ENCODE assay signal across 21 cellular contexts in the genomic region with DNA sequence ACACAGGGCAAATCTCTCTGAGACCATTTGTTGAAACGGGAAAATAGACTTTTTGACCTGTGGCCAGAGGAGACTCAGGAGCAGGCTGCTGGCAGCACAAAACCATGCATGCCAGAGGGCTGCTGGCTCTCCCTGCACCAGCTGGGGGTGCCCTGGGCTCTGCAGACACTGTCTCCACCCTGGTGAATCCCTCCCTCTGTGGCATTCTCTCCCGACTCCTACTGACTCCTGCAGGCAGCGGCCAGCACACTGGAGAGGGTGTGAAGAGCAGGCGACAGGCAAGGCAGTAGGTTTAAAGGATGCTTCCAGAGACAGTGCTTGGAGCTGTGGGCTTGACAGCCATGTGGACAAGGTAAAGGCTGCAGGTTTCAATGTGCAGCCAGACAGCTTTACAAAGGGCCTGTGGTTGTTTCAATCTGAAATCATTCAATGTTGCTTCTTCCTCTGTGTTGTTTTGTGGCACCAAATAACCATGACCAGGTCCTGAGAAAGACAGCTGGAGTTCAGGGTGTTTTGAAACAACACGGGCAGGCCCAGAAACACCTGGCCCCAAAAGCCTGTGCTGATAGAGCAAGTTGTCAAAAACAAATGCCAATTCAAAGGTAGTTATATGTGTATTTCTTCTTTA.
DNase-seq lines count a peak whose midpoint lies in the region; ATAC-seq and TF ChIP-seq lines count a peak whose summit lies in the region.
"Had no signal": no experiment of that assay in that cellular context is flagged by ENCODE, and none has a peak within 500 bp of the region (broad histone marks: within the 10 kb centered on the region; RNA-seq: fewer than 3 reads in every experiment).

No MANE protein-coding gene starts in this region.

- 28% methylated on average over 5 of the region's 5 CpGs for WGBS in right cardiac atrium

- intact Hi-C loops in right cardiac atrium (cut with DNase I), result loop anchor here in 1 of 4 donors (10.0 kb wide), 2 partner anchors 101 to 161 kb away; no protein-coding TSS in a partner anchor
- intact Hi-C loops in upper lobe of right lung (cut with DNase I), result no loop called here

- H3K9me3 ChIP-seq in RWPE2 (ENCODE audit: severe bottlenecking), result peaks cover 6% of the 10 kb centered on the region
- no peaks in the 10 kb centered on the region for H3K9me3 ChIP-seq in right cardiac atrium (ENCODE audit: control insufficient read depth, low read length)
- H3K9me3 ChIP-seq in upper lobe of right lung, result no peaks in the 10 kb centered on the region
- H3K9me3 ChIP-seq: thyroid gland had no signal

- peak; percentile 54 for DNase-seq in NCI-H2171 treated with DMSO at 0.1 percent for 48 hours (lab: John Stamatoyannopoulos, UW)
- DNase-seq in NCI-H2171 (lab: John Stamatoyannopoulos, UW), result no peak
- no peak for DNase-seq in RWPE2 (ENCODE audit: low spot score)
- peak; percentile 40 to 82 (median 78) for DNase-seq in right cardiac atrium
- no peak for DNase-seq in upper lobe of right lung
- DNase-seq in stimulated activated naive CD4-positive, alpha-beta T cell (lab: John Stamatoyannopoulos, UW), result no peak
- DNase-seq: 8988T; activated CD8-positive, alpha-beta T cell treated with anti-CD3 and anti-CD28 coated beads, Interleukin-2, amount 10 ng/mL, durations not matched to agents 7 days and 5 days; activated naive CD8-positive, alpha-beta T cell treated with anti-CD3 and anti-CD28 coated beads for 36 hours; activated T-cell treated with anti-CD3 and anti-CD28 coated beads, Interleukin-2, amount 50 U/mL, for 72 hours; brain microvascular endothelial cell; DMS79; erythroblast; left colon; stimulated activated CD4-positive, alpha-beta T cell treated with anti-CD3 and anti-CD28 coated beads, Interleukin-4, amount 100 ng/mL, for 24 hours; T-helper 1 cell; thyroid gland had no signal

- ATAC-seq in RWPE2 (ENCODE audit: low read depth), result peak; percentile 49
- ATAC-seq in right cardiac atrium, result peak; percentile 93 to 94
- peak; percentile 31 for ATAC-seq in upper lobe of right lung
- ATAC-seq in HG03520 (IDR thresholded peaks at IDR 0.05; ENCODE audit: unreplicated experiment), result no peak
- no peak for ATAC-seq in GM21717 (IDR thresholded peaks at IDR 0.05; ENCODE audit: unreplicated experiment)
- ATAC-seq: activated CD8-positive, alpha-beta T cell treated with anti-CD3 and anti-CD28 coated beads, Interleukin-2, amount 10 ng/mL, durations not matched to agents 7 days and 5 days; activated T-cell treated with anti-CD3 and anti-CD28 coated beads, Interleukin-2, amount 50 U/mL, for 72 hours; left colon had no signal

- TF ChIP-seq CTCF in RWPE2 (IDR thresholded peaks at IDR 0.05; ENCODE audit: poor library complexity, severe bottlenecking) (no peak), upper lobe of right lung (IDR thresholded peaks at IDR 0.05) (no peak)

- H3K4me3 ChIP-seq in RWPE2 (ENCODE audit: severe bottlenecking) (no peak overlapping the region), right cardiac atrium (ENCODE audit: low read length) (no peak overlapping the region), upper lobe of right lung (no peak overlapping the region)
- H3K4me3 ChIP-seq: BLaER1, thyroid gland had no signal

- H3K27me3 ChIP-seq in RWPE2 (ENCODE audit: insufficient read depth, poor library complexity, severe bottlenecking), result no peaks in the 10 kb centered on the region
- H3K27me3 ChIP-seq in right cardiac atrium (ENCODE audit: control insufficient read depth, insufficient read depth), result no peaks in the 10 kb centered on the region
- no peaks in the 10 kb centered on the region for H3K27me3 ChIP-seq in upper lobe of right lung
- H3K27me3 ChIP-seq: BLaER1, brain microvascular endothelial cell, thyroid gland had no signal

- H3K36me3 ChIP-seq in RWPE2 (ENCODE audit: low read depth), result no peaks in the 10 kb centered on the region
- H3K36me3 ChIP-seq in upper lobe of right lung, result no peaks in the 10 kb centered on the region
- H3K36me3 ChIP-seq: BLaER1, brain microvascular endothelial cell, thyroid gland had no signal

- H3K4me1 ChIP-seq in RWPE2 (ENCODE audit: insufficient read depth, poor library complexity, severe bottlenecking) (no peaks in the 10 kb centered on the region), right cardiac atrium (ENCODE audit: control insufficient read depth, insufficient read depth, low read length) (no peaks in the 10 kb centered on the region), upper lobe of right lung (no peaks in the 10 kb centered on the region)
- H3K4me1 ChIP-seq: BLaER1, thyroid gland had no signal

- no peak overlapping the region for H3K27ac ChIP-seq in RWPE2 (ENCODE audit: poor library complexity, severe bottlenecking)
- H3K27ac ChIP-seq in right cardiac atrium (ENCODE audit: low read length), result no peak overlapping the region
- no peak overlapping the region for H3K27ac ChIP-seq in upper lobe of right lung
- H3K27ac ChIP-seq: BLaER1, brain microvascular endothelial cell, KMS-11, thyroid gland had no signal

Comparison
In these comparisons a context has a peak if more than half of its experiments do, and no peak if none do; other contexts are left out.
1. DNase-seq: peak in NCI-H2171 treated with DMSO at 0.1 percent for 48 hours (single experiment) and right cardiac atrium (3 of 3); none in NCI-H2171 (single experiment), RWPE2 (single experiment), upper lobe of right lung (single experiment) and stimulated activated naive CD4-positive, alpha-beta T cell (0 of 6).
2. ATAC-seq: peak in RWPE2 (single experiment), right cardiac atrium (2 of 2) and upper lobe of right lung (single experiment); none in HG03520 (single experiment) and GM21717 (single experiment).